ENCODE assay signal across 9 cellular contexts in genomic region chr3:72520690-72521308, GRCh38.
A peak's percentile ranks its signal among the peaks of the same experiment; 100 is the strongest.
DNase-seq lines count a peak whose midpoint lies in the region; ATAC-seq and TF ChIP-seq lines count a peak whose summit lies in the region.
"Had no signal": no experiment of that assay in that cellular context is flagged by ENCODE, and none has a peak within 500 bp of the region (broad histone marks: within the 10 kb centered on the region; RNA-seq: fewer than 3 reads in every experiment).

No MANE protein-coding gene starts in this region.

- no peaks in the 10 kb centered on the region for H3K36me3 ChIP-seq in SJCRH30
- H3K36me3 ChIP-seq in colonic mucosa = no peaks in the 10 kb centered on the region
- H3K36me3 ChIP-seq: esophagus squamous epithelium had no signal

- no peak overlapping the region for H3K27ac ChIP-seq in SJCRH30
- no peak overlapping the region for H3K27ac ChIP-seq in colonic mucosa
- H3K27ac ChIP-seq: esophagus squamous epithelium had no signal

- H3K4me3 ChIP-seq in SJCRH30 (no peak overlapping the region), colonic mucosa (no peak overlapping the region)
- H3K4me3 ChIP-seq: esophagus squamous epithelium had no signal

- ATAC-seq in GM18505 (IDR thresholded peaks at IDR 0.05; ENCODE audit: unreplicated experiment) = peak; percentile 37
- ATAC-seq in HG02571 (IDR thresholded peaks at IDR 0.05; ENCODE audit: unreplicated experiment) = peak; percentile 72

- TF ChIP-seq CTCF in colonic mucosa (IDR thresholded peaks at IDR 0.05) = no peak

- peak; percentile 7 to 44 for DNase-seq in SJCRH30
- peak; percentile 64 for DNase-seq in left kidney (ENCODE audit: low read depth, low spot score)
- DNase-seq in colonic mucosa = no peak
- no peak for DNase-seq in 8988T
- no peak for DNase-seq in KG1 (lab: John Stamatoyannopoulos, UW)
- no peak for DNase-seq in RKO (ENCODE audit: low spot score)
- DNase-seq: esophagus squamous epithelium had no signal

- intact Hi-C loops in colonic mucosa (cut with DNase I) = no loop called here

- TF ChIP-seq POLR2A in GM18505 (IDR thresholded peaks at IDR 0.05; ENCODE audit: borderline replicate concordance, extremely low read depth, insufficient read depth, insufficient read length) = no peak

- no peak overlapping the region for H3K9ac ChIP-seq in colonic mucosa (ENCODE audit: low read depth in 2 of 2, low read length in 2 of 2)

- H3K9me3 ChIP-seq in SJCRH30 (replicated peaks) (no peaks in the 10 kb centered on the region), colonic mucosa (no peaks in the 10 kb centered on the region)
- H3K9me3 ChIP-seq: esophagus squamous epithelium had no signal

- H3K27me3 ChIP-seq in SJCRH30 = no peaks in the 10 kb centered on the region
- no peaks in the 10 kb centered on the region for H3K27me3 ChIP-seq in colonic mucosa
- H3K27me3 ChIP-seq: esophagus squamous epithelium had no signal

- H3K4me1 ChIP-seq in SJCRH30 = peaks cover 8% of the 10 kb centered on the region
- peaks cover 5% of the 10 kb centered on the region for H3K4me1 ChIP-seq in colonic mucosa

Comparison
In these comparisons a context has a peak if more than half of its experiments do, and no peak if none do; other contexts are left out.
1. DNase-seq: peak in SJCRH30 (2 of 2) and left kidney (single experiment); none in colonic mucosa (single experiment), 8988T (single experiment), KG1 (single experiment) and RKO (single experiment).